In the genomic region with DNA sequence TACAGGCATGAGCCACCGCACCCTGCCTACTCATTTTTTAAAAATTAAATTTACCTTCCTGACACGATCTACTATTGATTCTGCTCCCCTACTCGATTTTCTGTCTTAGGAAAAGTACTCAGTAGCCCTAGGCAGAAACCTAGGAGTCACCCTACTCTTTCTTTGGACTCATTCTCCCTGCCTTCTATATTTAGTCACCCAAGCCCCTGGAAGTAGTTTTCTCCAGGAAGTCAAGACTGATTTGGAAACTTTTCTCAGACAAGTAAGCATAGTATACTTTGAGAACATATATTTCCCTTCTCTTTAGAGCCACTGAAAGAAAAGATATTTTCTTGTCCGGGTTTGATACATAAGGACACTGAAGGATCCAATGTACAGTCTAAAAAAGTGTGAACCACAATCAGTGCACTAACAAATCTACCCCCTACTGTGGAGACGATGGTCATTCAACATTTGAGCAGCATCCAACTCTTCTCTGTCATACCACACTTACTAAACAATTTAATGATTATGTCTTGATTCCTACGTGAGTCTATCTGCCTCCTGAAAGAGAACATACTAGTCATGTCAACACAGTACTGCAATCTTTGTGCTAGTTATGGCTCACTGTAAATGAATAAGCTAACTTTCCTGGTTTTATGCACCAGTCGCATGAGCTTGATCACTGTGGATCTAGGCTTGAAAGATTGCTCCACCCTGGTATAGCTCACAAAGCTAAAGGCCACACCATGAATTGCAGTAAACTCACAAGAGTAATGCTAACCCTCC, we compare ENCODE assay signal across 19 cellular contexts. TPM values are rescaled to one million over a fixed set of nuclear protein-coding genes. Genes with fewer than 3 reads are reported as not detected.
DNase-seq lines count a peak whose midpoint lies in the region; ATAC-seq and TF ChIP-seq lines count a peak whose summit lies in the region.
"Had no signal": no experiment of that assay in that cellular context is flagged by ENCODE, and none has a peak within 500 bp of the region (broad histone marks: within the 10 kb centered on the region; RNA-seq: fewer than 3 reads in every experiment).

No MANE protein-coding gene starts in this region.

- no peak overlapping the region for H2BK15ac ChIP-seq in IMR-90 (ENCODE audit: low read depth, low read length)

- in situ Hi-C loops in IMR-90 (cut with MboI; ENCODE audit: low sequenced_read_pairs): no loop called here

- peaks cover 22% of the 10 kb centered on the region for H3K4me1 ChIP-seq in IMR-90 (ENCODE audit: control insufficient read depth, insufficient read depth, low read length)

- TF ChIP-seq CTCF in IMR-90 (conservative IDR thresholded peaks at IDR 0.05; ENCODE audit: low read depth, low read length) (no peak), epithelial cell of proximal tubule (conservative IDR thresholded peaks at IDR 0.05; ENCODE audit: low read depth, low read length) (no peak), progenitor cell of endocrine pancreas (IDR thresholded peaks at IDR 0.05; ENCODE audit: unreplicated experiment) (no peak), dorsolateral prefrontal cortex (IDR thresholded peaks at IDR 0.05 in 54 of 56, conservative IDR thresholded peaks at IDR 0.05 in 2 of 56; ENCODE audit: low read depth in 1 of 56, partially characterized antibody in 56 of 56) (no peak)

- H2AK9ac ChIP-seq in IMR-90 (replicated peaks; ENCODE audit: low read depth, low read length, poor library complexity): no peak overlapping the region

- H3K27me3 ChIP-seq in IMR-90 (ENCODE audit: control insufficient read depth, insufficient read depth, low read length) (no peaks in the 10 kb centered on the region), dorsolateral prefrontal cortex (no peaks in the 10 kb centered on the region)
- H3K27me3 ChIP-seq: heart right ventricle, neutrophil, suprapubic skin had no signal

- peaks cover 13 to 73% of the 10 kb centered on the region in 2 experiments; a peak in 3 of 4 replicates for H3K79me1 ChIP-seq in IMR-90 (ENCODE audit: low read depth in 1 of 2, low read length in 2 of 2)

- peaks cover 97% of the 10 kb centered on the region for H4K20me1 ChIP-seq in IMR-90 (ENCODE audit: insufficient read depth, low read length)

- H3K4me3 ChIP-seq in IMR-90 (ENCODE audit: insufficient read depth, low read depth, low read length): no peak overlapping the region
- no peak overlapping the region for H3K4me3 ChIP-seq in epithelial cell of proximal tubule (ENCODE audit: low read depth, low read length)
- H3K4me3 ChIP-seq in dorsolateral prefrontal cortex: no peak overlapping the region
- H3K4me3 ChIP-seq: heart right ventricle, skin epidermis, suprapubic skin had no signal

- no TSS peak for BruUV-seq in IMR-90 (replicated peaks; lab: Mats Ljungman, UMichigan)

- H3K23ac ChIP-seq in IMR-90 (ENCODE audit: low read depth, low read length): peak overlapping the region; percentile 29; the same call in 1 of the 2 replicates

- CTCF ChIA-PET in activated CD4-positive, alpha-beta memory T cell treated with anti-CD3 and anti-CD28 coated beads for 36 hours (lab: Charles Lee): no interaction called here
- CTCF ChIA-PET in activated CD4-positive, alpha-beta memory T cell treated with anti-CD3 and anti-CD28 coated beads, Interleukin-2, amount 10 ng/mL, durations not matched to agents 7 days and 5 days (lab: Charles Lee): interaction anchor here (0.6 kb wide), 1 partner anchor 470 kb away, joined by 3 read pairs; no protein-coding TSS in a partner anchor
- CTCF ChIA-PET in IMR-90 (lab: Yijun Ruan, JAX): interaction anchor here (1.1 kb wide), 1 partner anchor 12 kb away, joined by 3 read pairs; no protein-coding TSS in a partner anchor

- H3K9me3 ChIP-seq in IMR-90 (ENCODE audit: control insufficient read depth, insufficient read depth, low read length): no peaks in the 10 kb centered on the region
- H3K9me3 ChIP-seq: neutrophil, suprapubic skin had no signal

- H4K8ac ChIP-seq in IMR-90 (ENCODE audit: low read depth in 2 of 2, low read length in 2 of 2): no peak overlapping the region

- no peak overlapping the region for H4K5ac ChIP-seq in IMR-90 (ENCODE audit: low read depth, low read length)

- no peak overlapping the region for H3K4me3 Mint-ChIP-seq in activated CD4-positive, alpha-beta memory T cell treated with anti-CD3 and anti-CD28 coated beads for 36 hours
- H3K4me3 Mint-ChIP-seq in activated CD4-positive, alpha-beta memory T cell treated with anti-CD3 and anti-CD28 coated beads, Interleukin-2, amount 10 ng/mL, durations not matched to agents 7 days and 5 days: no peak overlapping the region
- no peak overlapping the region for H3K4me3 Mint-ChIP-seq in progenitor cell of endocrine pancreas (ENCODE audit: low read depth)
- H3K4me3 Mint-ChIP-seq: activated naive CD8-positive, alpha-beta T cell treated with anti-CD3 and anti-CD28 coated beads, Interleukin-2, amount 10 ng/mL, durations not matched to agents 7 days and 5 days; T-helper 2 cell treated with Interferon-gamma antibody and Interleukin-4, amounts not matched to agents 5 μg/mL and 100 μg/mL, for 36 hours had no signal

- no peaks in the 10 kb centered on the region for H3K9me3 Mint-ChIP-seq in activated CD4-positive, alpha-beta memory T cell treated with anti-CD3 and anti-CD28 coated beads for 36 hours
- H3K9me3 Mint-ChIP-seq in activated CD4-positive, alpha-beta memory T cell treated with anti-CD3 and anti-CD28 coated beads, Interleukin-2, amount 10 ng/mL, durations not matched to agents 7 days and 5 days: peaks cover 2% of the 10 kb centered on the region
- H3K9me3 Mint-ChIP-seq in progenitor cell of endocrine pancreas (ENCODE audit: low read depth): no peaks in the 10 kb centered on the region
- H3K9me3 Mint-ChIP-seq: T-helper 2 cell treated with Interferon-gamma antibody and Interleukin-4, amounts not matched to agents 5 μg/mL and 100 μg/mL, for 36 hours had no signal

- TF ChIP-seq POLR2A in IMR-90 (IDR thresholded peaks at IDR 0.05; ENCODE audit: low read depth, low read length): no peak

- H3K4me2 ChIP-seq in IMR-90 (ENCODE audit: low read depth, low read length): peak overlapping the region; percentile 12; the same call in 1 of the 2 replicates

- no peak overlapping the region for H2BK120ac ChIP-seq in IMR-90 (ENCODE audit: low read depth, low read length)

- no peaks in the 10 kb centered on the region; the same call in 1 of the 2 replicates for H3K36me3 ChIP-seq in IMR-90 (ENCODE audit: control insufficient read depth, insufficient read depth, low read length)
- H3K36me3 ChIP-seq: heart right ventricle, neutrophil, suprapubic skin had no signal

- no peak overlapping the region for H3K14ac ChIP-seq in IMR-90 (replicated peaks; ENCODE audit: low read depth, low read length)

- dilution Hi-C loops in IMR-90 (cut with HindIII; ENCODE audit: low sequenced_read_pairs, unreplicated experiment): no loop called here

- H3K27ac ChIP-seq in IMR-90 (ENCODE audit: insufficient read depth, low read length) (no peak overlapping the region), dorsolateral prefrontal cortex (peak overlapping the region in 4 of 59 donors; percentile 2 to 21 (median 13))
- H3K27ac ChIP-seq: neutrophil, suprapubic skin had no signal

- POLR2A ChIA-PET in activated CD4-positive, alpha-beta memory T cell treated with anti-CD3 and anti-CD28 coated beads for 36 hours (lab: Charles Lee): interaction anchor here (0.5 kb wide), 1 partner anchor 233 kb away, joined by 3 read pairs; no protein-coding TSS in a partner anchor
- POLR2A ChIA-PET in activated CD4-positive, alpha-beta memory T cell treated with anti-CD3 and anti-CD28 coated beads, Interleukin-2, amount 10 ng/mL, durations not matched to agents 7 days and 5 days (lab: Charles Lee): interaction anchor here (0.6 to 1.1 kb wide), 2 partner anchors 19 to 56 kb away, joined by 3 to 4 read pairs; no protein-coding TSS in a partner anchor
- POLR2A ChIA-PET in IMR-90 (lab: Charles Lee; ENCODE audit: unreplicated experiment): no interaction called here

- no peak overlapping the region for H3K56ac ChIP-seq in IMR-90 (ENCODE audit: extremely low read depth, insufficient read depth, low read length)

- TF ChIP-seq RAD21 in IMR-90 (IDR thresholded peaks at IDR 0.05; ENCODE audit: low read length): no peak

- H4K91ac ChIP-seq in IMR-90 (ENCODE audit: insufficient read depth, low read depth, low read length): no peak overlapping the region

- no peak overlapping the region for H3K9ac ChIP-seq in IMR-90 (ENCODE audit: low read depth, low read length)

- H2AFZ ChIP-seq in IMR-90 (replicated peaks; ENCODE audit: low read length, poor library complexity): no peak overlapping the region

- H3K27me3 Mint-ChIP-seq in activated CD4-positive, alpha-beta memory T cell treated with anti-CD3 and anti-CD28 coated beads for 36 hours: no peaks in the 10 kb centered on the region
- no peaks in the 10 kb centered on the region for H3K27me3 Mint-ChIP-seq in activated CD4-positive, alpha-beta memory T cell treated with anti-CD3 and anti-CD28 coated beads, Interleukin-2, amount 10 ng/mL, durations not matched to agents 7 days and 5 days
- no peaks in the 10 kb centered on the region for H3K27me3 Mint-ChIP-seq in progenitor cell of endocrine pancreas
- H3K27me3 Mint-ChIP-seq: activated naive CD8-positive, alpha-beta T cell treated with anti-CD3 and anti-CD28 coated beads, Interleukin-2, amount 10 ng/mL, durations not matched to agents 7 days and 5 days had no signal

- no peak overlapping the region for H2BK5ac ChIP-seq in IMR-90 (ENCODE audit: low read depth, low read length, poor library complexity, severe bottlenecking)

- no peak for ATAC-seq in IMR-90 (ENCODE audit: low read depth)
- ATAC-seq in HG03039 (IDR thresholded peaks at IDR 0.05; ENCODE audit: unreplicated experiment): no peak
- ATAC-seq: heart right ventricle had no signal

- H3K4ac ChIP-seq in IMR-90 (ENCODE audit: low read depth, low read length): no peak overlapping the region

- WGBS in IMR-90 (ENCODE audit: extremely low coverage in 2 of 2, insufficient read length in 1 of 2), 2 experiments: 92% methylated on average over 2 of the region's 7 CpGs; no CpG with 5 or more reads in 1 of the 2 experiments

- no peak overlapping the region for H2BK20ac ChIP-seq in IMR-90 (ENCODE audit: low read depth, low read length)

- peaks cover 26% of the 10 kb centered on the region for H3K36me3 Mint-ChIP-seq in activated CD4-positive, alpha-beta memory T cell treated with anti-CD3 and anti-CD28 coated beads for 36 hours
- H3K36me3 Mint-ChIP-seq in activated CD4-positive, alpha-beta memory T cell treated with anti-CD3 and anti-CD28 coated beads, Interleukin-2, amount 10 ng/mL, durations not matched to agents 7 days and 5 days (ENCODE audit: low read depth): peaks cover 67% of the 10 kb centered on the region
- peaks cover 6% of the 10 kb centered on the region for H3K36me3 Mint-ChIP-seq in progenitor cell of endocrine pancreas (ENCODE audit: insufficient read depth)

- intact Hi-C loops in activated CD4-positive, alpha-beta memory T cell treated with anti-CD3 and anti-CD28 coated beads for 36 hours (cut with micrococcal nuclease): no loop called here
- intact Hi-C loops in IMR-90 (cut with micrococcal nuclease) (no loop called here), dorsolateral prefrontal cortex (cut with DNase I) (no loop called here)

- peak overlapping the region; percentile 36 for H3K27ac Mint-ChIP-seq in activated CD4-positive, alpha-beta memory T cell treated with anti-CD3 and anti-CD28 coated beads for 36 hours
- no peak overlapping the region for H3K27ac Mint-ChIP-seq in activated CD4-positive, alpha-beta memory T cell treated with anti-CD3 and anti-CD28 coated beads, Interleukin-2, amount 10 ng/mL, durations not matched to agents 7 days and 5 days
- H3K27ac Mint-ChIP-seq in progenitor cell of endocrine pancreas: peak overlapping the region; percentile 81
- H3K27ac Mint-ChIP-seq: activated naive CD8-positive, alpha-beta T cell treated with anti-CD3 and anti-CD28 coated beads, Interleukin-2, amount 10 ng/mL, durations not matched to agents 7 days and 5 days; T-helper 2 cell treated with Interferon-gamma antibody and Interleukin-4, amounts not matched to agents 5 μg/mL and 100 μg/mL, for 36 hours had no signal

- no peak overlapping the region for H3K18ac ChIP-seq in IMR-90 (ENCODE audit: low read depth, low read length)

- peaks cover 27% of the 10 kb centered on the region for H3K9me1 ChIP-seq in IMR-90 (ENCODE audit: insufficient read depth, low read length)

- H3K4me1 Mint-ChIP-seq in activated CD4-positive, alpha-beta memory T cell treated with anti-CD3 and anti-CD28 coated beads for 36 hours (ENCODE audit: low read depth): peaks cover 87% of the 10 kb centered on the region
- peaks cover 85% of the 10 kb centered on the region for H3K4me1 Mint-ChIP-seq in activated CD4-positive, alpha-beta memory T cell treated with anti-CD3 and anti-CD28 coated beads, Interleukin-2, amount 10 ng/mL, durations not matched to agents 7 days and 5 days
- peaks cover 44% of the 10 kb centered on the region for H3K4me1 Mint-ChIP-seq in progenitor cell of endocrine pancreas (ENCODE audit: low read depth)

- H2AK5ac ChIP-seq in IMR-90 (ENCODE audit: low read depth, low read length): no peak overlapping the region

- no peak for DNase-seq in activated CD4-positive, alpha-beta memory T cell treated with anti-CD3 and anti-CD28 coated beads for 36 hours
- no peak for DNase-seq in activated CD4-positive, alpha-beta memory T cell treated with anti-CD3 and anti-CD28 coated beads, Interleukin-2, amount 10 ng/mL, durations not matched to agents 7 days and 5 days
- DNase-seq in IMR-90 (peak; percentile 44), epithelial cell of proximal tubule (ENCODE audit: low read depth) (peak; percentile 26), progenitor cell of endocrine pancreas (ENCODE audit: low spot score, unreplicated experiment) (no peak), hypothalamus (lab: John Stamatoyannopoulos, UW) (no peak), dorsolateral prefrontal cortex (no peak)
- DNase-seq: activated CD4-positive, alpha-beta T cell treated with anti-CD3 and anti-CD28 coated beads, Interleukin-2, amount 50 U/mL, for 4 hours; activated naive CD8-positive, alpha-beta T cell treated with anti-CD3 and anti-CD28 coated beads, Interleukin-2, amount 10 ng/mL, durations not matched to agents 7 days and 5 days; DMS 273 treated with DMSO at 0.1 percent for 48 hours; H7; heart right ventricle; NCI-H187; NCI-H524 had no signal

RNA-seq across cellular contexts. Expression of gene YWHAQ, which starts 19.8 kb away (rescaled TPM):
- 100 to 1,000 TPM; 495 to 541 TPM for total RNA-seq in activated CD4-positive, alpha-beta memory T cell treated with anti-CD3 and anti-CD28 coated beads for 36 hours
- 100 to 1,000 TPM; 335 to 351 TPM for total RNA-seq in activated CD4-positive, alpha-beta memory T cell treated with anti-CD3 and anti-CD28 coated beads, Interleukin-2, amount 10 ng/mL, durations not matched to agents 7 days and 5 days
- 196 and 249 TPM in 2 replicates for total RNA-seq in IMR-90 (2012; rRNA removed)
- 217 and 255 TPM in 2 replicates for polyA plus RNA-seq in IMR-90 (2012; rRNA removed)
- polyA plus RNA-seq in IMR-90 (2012; cell fraction: cytosol; rRNA removed): 73.8 and 128 TPM in 2 replicates
- polyA plus RNA-seq in IMR-90 (2012; cell fraction: nucleus; rRNA removed; ENCODE audit: low replicate concordance): 40.5 and 94.4 TPM in 2 replicates
- total RNA-seq in epithelial cell of proximal tubule: 418 and 463 TPM in 2 replicates
- 357 and 378 TPM in 2 replicates for total RNA-seq in progenitor cell of endocrine pancreas
- total RNA-seq in dorsolateral prefrontal cortex: 100 to 1,000 TPM; 223 to 572 (median 337) TPM

RNA-seq across cellular contexts. Expression of gene ADAM17, which starts 55.3 kb away (rescaled TPM):
- 10 to 100 TPM; 24.0 to 24.7 TPM for total RNA-seq in activated CD4-positive, alpha-beta memory T cell treated with anti-CD3 and anti-CD28 coated beads for 36 hours
- 10 to 100 TPM; 28.9 to 31.0 TPM for total RNA-seq in activated CD4-positive, alpha-beta memory T cell treated with anti-CD3 and anti-CD28 coated beads, Interleukin-2, amount 10 ng/mL, durations not matched to agents 7 days and 5 days
- total RNA-seq in IMR-90 (2012; rRNA removed) (34.4 and 46.4 TPM in 2 replicates), epithelial cell of proximal tubule (24.3 and 28.1 TPM in 2 replicates), progenitor cell of endocrine pancreas (53.1 and 53.6 TPM in 2 replicates), dorsolateral prefrontal cortex (10 to 100 TPM; 20.3 to 43.9 (median 31.0) TPM)
- 8.8 and 9.6 TPM in 2 replicates for polyA plus RNA-seq in IMR-90 (2012; rRNA removed)
- 3.3 and 3.7 TPM in 2 replicates for polyA plus RNA-seq in IMR-90 (2012; cell fraction: cytosol; rRNA removed)
- polyA plus RNA-seq in IMR-90 (2012; cell fraction: nucleus; rRNA removed; ENCODE audit: low replicate concordance): 6.7 and 21.4 TPM in 2 replicates

Comparison
In these comparisons a context has a peak if more than half of its experiments do, and no peak if none do; other contexts are left out.
1. DNase-seq: peak in IMR-90 (single experiment) and epithelial cell of proximal tubule (single experiment); none in activated CD4-positive, alpha-beta memory T cell treated with anti-CD3 and anti-CD28 coated beads for 36 hours (single experiment), activated CD4-positive, alpha-beta memory T cell treated with anti-CD3 and anti-CD28 coated beads, Interleukin-2, amount 10 ng/mL, durations not matched to agents 7 days and 5 days (single experiment), progenitor cell of endocrine pancreas (single experiment), hypothalamus (0 of 51) and dorsolateral prefrontal cortex (0 of 10).